24 cellular contexts compared by ENCODE assay signal in the genomic region with DNA sequence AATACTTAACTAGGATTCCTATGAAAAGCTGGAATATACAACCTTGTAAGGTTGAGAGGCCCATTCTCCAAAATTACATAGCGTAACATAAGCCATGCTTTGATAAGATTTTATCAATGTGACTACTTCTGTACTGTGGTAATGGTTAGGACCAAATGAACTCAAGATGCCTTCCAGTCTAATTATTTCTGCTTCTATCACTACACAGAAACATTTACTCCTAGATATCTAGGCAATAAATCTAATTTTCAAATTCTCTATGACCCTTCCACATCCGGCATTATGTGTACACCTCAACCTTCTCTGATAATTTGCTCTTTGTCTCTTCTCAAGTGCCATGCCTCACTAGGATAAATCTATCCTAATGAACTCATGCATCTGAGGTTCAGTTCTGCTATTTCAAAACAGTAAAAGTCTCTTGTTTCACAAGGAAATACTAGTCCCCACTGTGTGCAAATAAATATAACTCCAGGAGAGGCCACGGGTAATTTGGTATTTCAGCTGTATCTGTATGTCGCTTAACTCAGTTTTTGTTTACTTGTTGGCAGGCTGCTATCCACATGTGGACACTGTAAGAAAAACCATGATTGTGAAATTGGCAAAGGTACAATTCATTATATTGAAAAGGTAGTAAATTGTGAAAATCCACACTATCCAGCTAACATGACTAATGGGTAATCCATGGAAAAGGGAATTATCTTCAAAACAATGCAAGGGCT.
A peak's percentile ranks its signal among the peaks of the same experiment; 100 is the strongest.
DNase-seq lines count a peak whose midpoint lies in the region; ATAC-seq and TF ChIP-seq lines count a peak whose summit lies in the region.
"Had no signal": no experiment of that assay in that cellular context is flagged by ENCODE, and none has a peak within 500 bp of the region (broad histone marks: within the 10 kb centered on the region; RNA-seq: fewer than 3 reads in every experiment).

No MANE protein-coding gene starts in this region.

- TF ChIP-seq RAD21 in IMR-90 (IDR thresholded peaks at IDR 0.05; ENCODE audit: low read length) = no peak

- H3K36me3 ChIP-seq in IMR-90 (ENCODE audit: control insufficient read depth, insufficient read depth, low read length) = no peaks in the 10 kb centered on the region
- H3K36me3 ChIP-seq: cardiac muscle cell, MG63, spleen, transverse colon had no signal

- POLR2A ChIA-PET in IMR-90 (lab: Charles Lee; ENCODE audit: unreplicated experiment) = no interaction called here

- dilution Hi-C loops in IMR-90 (cut with HindIII; ENCODE audit: low sequenced_read_pairs, unreplicated experiment) = no loop called here

- in situ Hi-C loops in IMR-90 (cut with MboI; ENCODE audit: low sequenced_read_pairs) = no loop called here

- peak overlapping the region; percentile 45; the same call in 1 of the 2 replicates for H3K4me2 ChIP-seq in IMR-90 (ENCODE audit: low read depth, low read length)

- TF ChIP-seq CTCF in IMR-90 (conservative IDR thresholded peaks at IDR 0.05; ENCODE audit: low read depth, low read length) = no peak
- no peak for TF ChIP-seq CTCF in lower leg skin (IDR thresholded peaks at IDR 0.05)

- no peak overlapping the region for H3K4me3 ChIP-seq in IMR-90 (ENCODE audit: insufficient read depth, low read depth, low read length)
- H3K4me3 ChIP-seq in lower leg skin (ENCODE audit: low read depth, poor library complexity, severe bottlenecking) = no peak overlapping the region
- H3K4me3 ChIP-seq: cardiac muscle cell, dorsolateral prefrontal cortex, gastroesophageal sphincter, MG63, spleen, stomach, transverse colon had no signal

- WGBS in IMR-90 (ENCODE audit: extremely low coverage in 2 of 2, insufficient read length in 1 of 2), 2 experiments = 50% methylated on average over 1 of the region's 4 CpGs; no CpG with 5 or more reads in 1 of the 2 experiments
- 67 to 79% methylated on average over 4 of the region's 4 CpGs for WGBS in lower leg skin, 2 donors

- TF ChIP-seq POLR2A in IMR-90 (IDR thresholded peaks at IDR 0.05; ENCODE audit: low read depth, low read length) (no peak), lower leg skin (IDR thresholded peaks at IDR 0.05) (no peak)

- H4K8ac ChIP-seq in IMR-90 (ENCODE audit: low read depth in 2 of 2, low read length in 2 of 2) = no peak overlapping the region

- no peak overlapping the region for H3K14ac ChIP-seq in IMR-90 (replicated peaks; ENCODE audit: low read depth, low read length)

- no peak overlapping the region for H2BK20ac ChIP-seq in IMR-90 (ENCODE audit: low read depth, low read length)

- BruUV-seq in IMR-90 (replicated peaks; lab: Mats Ljungman, UMichigan) = no TSS peak

- H3K4me1 ChIP-seq in IMR-90 (ENCODE audit: control insufficient read depth, insufficient read depth, low read length) = peaks cover 2% of the 10 kb centered on the region; the same call in 1 of the 2 replicates
- H3K4me1 ChIP-seq: gastroesophageal sphincter, spleen, transverse colon had no signal

- no peak overlapping the region for H2BK15ac ChIP-seq in IMR-90 (ENCODE audit: low read depth, low read length)

- peak; percentile 7 for DNase-seq in AG08395 (ENCODE audit: low spot score)
- DNase-seq in IMR-90 = peak; percentile 70
- DNase-seq in fibroblast of the conjunctiva (ENCODE audit: low read depth) = peak; percentile 18
- no peak for DNase-seq in lower leg skin (ENCODE audit: low spot score in 2 of 2)
- DNase-seq in DMS53 treated with DMSO at 0.1 percent for 48 hours (lab: John Stamatoyannopoulos, UW; ENCODE audit: unreplicated experiment) = no peak
- DNase-seq in glomerular visceral epithelial cell (ENCODE audit: extremely low spot score) = no peak
- DNase-seq in kidney glomerular epithelial cell (lab: John Stamatoyannopoulos, UW) = no peak
- DNase-seq: ACHN; activated CD4-positive, alpha-beta T cell treated with anti-CD3 and anti-CD28 coated beads for 48 hours; dorsolateral prefrontal cortex; HFFc6; MG63; naive thymus-derived CD8-positive, alpha-beta T cell; NCI-H1436 treated with DMSO at 0.1 percent for 48 hours; NCI-H446; spleen; stimulated activated CD4-positive, alpha-beta T cell treated with anti-CD3 and anti-CD28 coated beads, Interleukin-4, amount 100 ng/mL, for 4 hours; stomach; transverse colon had no signal

- H4K20me1 ChIP-seq in IMR-90 (ENCODE audit: insufficient read depth, low read length) = no peaks in the 10 kb centered on the region

- CTCF ChIA-PET in IMR-90 (lab: Yijun Ruan, JAX) = interaction anchor here (1.2 kb wide), 1 partner anchor 15 kb away, joined by 3 read pairs; no protein-coding TSS in a partner anchor

- H3K9ac ChIP-seq in IMR-90 (ENCODE audit: low read depth, low read length) = no peak overlapping the region

- no peaks in the 10 kb centered on the region; the same call in 1 of the 2 replicates for H3K9me1 ChIP-seq in IMR-90 (ENCODE audit: insufficient read depth, low read length)

- no peaks in the 10 kb centered on the region; the same call in 1 of the 2 replicates for H3K9me3 ChIP-seq in IMR-90 (ENCODE audit: control insufficient read depth, insufficient read depth, low read length)
- H3K9me3 ChIP-seq: MG63, transverse colon had no signal

- no peak overlapping the region for H3K4ac ChIP-seq in IMR-90 (ENCODE audit: low read depth, low read length)

- H3K18ac ChIP-seq in IMR-90 (ENCODE audit: low read depth, low read length) = peak overlapping the region; percentile 52

- intact Hi-C loops in IMR-90 (cut with micrococcal nuclease) = no loop called here
- intact Hi-C loops in lower leg skin (cut with DNase I; ENCODE audit: low total_unique reads) = no loop called here

- H2AK9ac ChIP-seq in IMR-90 (replicated peaks; ENCODE audit: low read depth, low read length, poor library complexity) = no peak overlapping the region

- ATAC-seq in IMR-90 (ENCODE audit: low read depth) (peak; percentile 56), SK-N-SH treated with all-trans-retinoic acid at 6 μM for 48 hours (peak; percentile 53; the same call in 1 of the 3 replicates)
- ATAC-seq: activated T-helper 17 cell treated with anti-CD3 and anti-CD28 coated beads, Interleukin-2, amount 50 U/mL, for 72 hours; gastroesophageal sphincter; naive thymus-derived CD8-positive, alpha-beta T cell had no signal

- H2AFZ ChIP-seq in IMR-90 (replicated peaks; ENCODE audit: low read length, poor library complexity) = no peak overlapping the region

- H2BK120ac ChIP-seq in IMR-90 (ENCODE audit: low read depth, low read length) = no peak overlapping the region

- no peak overlapping the region for H2AK5ac ChIP-seq in IMR-90 (ENCODE audit: low read depth, low read length)

- no peak overlapping the region for H4K91ac ChIP-seq in IMR-90 (ENCODE audit: insufficient read depth, low read depth, low read length)

- H4K5ac ChIP-seq in IMR-90 (ENCODE audit: low read depth, low read length) = no peak overlapping the region

- no peak overlapping the region for H2BK5ac ChIP-seq in IMR-90 (ENCODE audit: low read depth, low read length, poor library complexity, severe bottlenecking)

- H3K79me1 ChIP-seq in IMR-90 (ENCODE audit: low read depth in 1 of 2, low read length in 2 of 2) = no peaks in the 10 kb centered on the region

- H3K23ac ChIP-seq in IMR-90 (ENCODE audit: low read depth, low read length) = no peak overlapping the region

- H3K27me3 ChIP-seq in IMR-90 (ENCODE audit: control insufficient read depth, insufficient read depth, low read length) = no peaks in the 10 kb centered on the region
- H3K27me3 ChIP-seq: cardiac muscle cell, dorsolateral prefrontal cortex, gastroesophageal sphincter, MG63, spleen, stomach, transverse colon had no signal

- H3K27ac ChIP-seq in IMR-90 (ENCODE audit: insufficient read depth, low read length) = no peak overlapping the region
- H3K27ac ChIP-seq: cardiac muscle cell, dorsolateral prefrontal cortex, gastroesophageal sphincter, HL-60, spleen, stomach, transverse colon had no signal

- no peak overlapping the region for H3K56ac ChIP-seq in IMR-90 (ENCODE audit: extremely low read depth, insufficient read depth, low read length)

TF ChIP-seq in IMR-90, 13 proteins besides CTCF, POLR2A, EP300 and RAD21:
- TF ChIP-seq CEBPB (IDR thresholded peaks at IDR 0.05; ENCODE audit: low read depth, low read length) (peak; percentile 36; the same call in 1 of the 2 replicates), BHLHE40 (IDR thresholded peaks at IDR 0.05; ENCODE audit: low read depth, low read length) (no peak)

TF ChIP-seq in SK-N-SH treated with all-trans-retinoic acid at 6 μM for 48 hours, 23 proteins besides CTCF, POLR2A, EP300 and RAD21 (continues in another document):
- TF ChIP-seq CSDC2 (CRISPR knock-in tag; IDR thresholded peaks at IDR 0.05) = no peak
- TF ChIP-seq TOX (CRISPR knock-in tag; IDR thresholded peaks at IDR 0.05; ENCODE audit: borderline replicate concordance) = no peak
- no peak for TF ChIP-seq RARB (CRISPR knock-in tag; IDR thresholded peaks at IDR 0.05)
- TF ChIP-seq ISL1 (CRISPR knock-in tag; IDR thresholded peaks at IDR 0.05) = peak; percentile 63
- TF ChIP-seq ZNF8 (CRISPR knock-in tag; IDR thresholded peaks at IDR 0.05) = no peak
- TF ChIP-seq ZNF70 (CRISPR knock-in tag; IDR thresholded peaks at IDR 0.05) = 0 out of 2 replicates have a peak, but pooled peaks have one; percentile 2
- TF ChIP-seq, protein P1, sequence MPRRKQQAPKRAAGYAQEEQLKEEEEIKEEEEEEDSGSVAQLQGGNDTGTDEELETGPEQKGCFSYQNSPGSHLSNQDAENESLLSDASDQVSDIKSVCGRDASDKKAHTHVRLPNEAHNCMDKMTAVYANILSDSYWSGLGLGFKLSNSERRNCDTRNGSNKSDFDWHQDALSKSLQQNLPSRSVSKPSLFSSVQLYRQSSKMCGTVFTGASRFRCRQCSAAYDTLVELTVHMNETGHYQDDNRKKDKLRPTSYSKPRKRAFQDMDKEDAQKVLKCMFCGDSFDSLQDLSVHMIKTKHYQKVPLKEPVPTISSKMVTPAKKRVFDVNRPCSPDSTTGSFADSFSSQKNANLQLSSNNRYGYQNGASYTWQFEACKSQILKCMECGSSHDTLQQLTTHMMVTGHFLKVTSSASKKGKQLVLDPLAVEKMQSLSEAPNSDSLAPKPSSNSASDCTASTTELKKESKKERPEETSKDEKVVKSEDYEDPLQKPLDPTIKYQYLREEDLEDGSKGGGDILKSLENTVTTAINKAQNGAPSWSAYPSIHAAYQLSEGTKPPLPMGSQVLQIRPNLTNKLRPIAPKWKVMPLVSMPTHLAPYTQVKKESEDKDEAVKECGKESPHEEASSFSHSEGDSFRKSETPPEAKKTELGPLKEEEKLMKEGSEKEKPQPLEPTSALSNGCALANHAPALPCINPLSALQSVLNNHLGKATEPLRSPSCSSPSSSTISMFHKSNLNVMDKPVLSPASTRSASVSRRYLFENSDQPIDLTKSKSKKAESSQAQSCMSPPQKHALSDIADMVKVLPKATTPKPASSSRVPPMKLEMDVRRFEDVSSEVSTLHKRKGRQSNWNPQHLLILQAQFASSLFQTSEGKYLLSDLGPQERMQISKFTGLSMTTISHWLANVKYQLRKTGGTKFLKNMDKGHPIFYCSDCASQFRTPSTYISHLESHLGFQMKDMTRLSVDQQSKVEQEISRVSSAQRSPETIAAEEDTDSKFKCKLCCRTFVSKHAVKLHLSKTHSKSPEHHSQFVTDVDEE (CRISPR knock-in tag; IDR thresholded peaks at IDR 0.05) = peak; percentile 83; the same call in 1 of the 2 replicates

Comparison
In these comparisons a context has a peak if more than half of its experiments do, and no peak if none do; other contexts are left out.
1. DNase-seq: peak in AG08395 (single experiment), IMR-90 (single experiment) and fibroblast of the conjunctiva (single experiment); none in lower leg skin (0 of 2), DMS53 treated with DMSO at 0.1 percent for 48 hours (single experiment), glomerular visceral epithelial cell (single experiment) and kidney glomerular epithelial cell (single experiment).